Comparison of ENCODE assay signal across 26 cellular contexts in the genomic region with DNA sequence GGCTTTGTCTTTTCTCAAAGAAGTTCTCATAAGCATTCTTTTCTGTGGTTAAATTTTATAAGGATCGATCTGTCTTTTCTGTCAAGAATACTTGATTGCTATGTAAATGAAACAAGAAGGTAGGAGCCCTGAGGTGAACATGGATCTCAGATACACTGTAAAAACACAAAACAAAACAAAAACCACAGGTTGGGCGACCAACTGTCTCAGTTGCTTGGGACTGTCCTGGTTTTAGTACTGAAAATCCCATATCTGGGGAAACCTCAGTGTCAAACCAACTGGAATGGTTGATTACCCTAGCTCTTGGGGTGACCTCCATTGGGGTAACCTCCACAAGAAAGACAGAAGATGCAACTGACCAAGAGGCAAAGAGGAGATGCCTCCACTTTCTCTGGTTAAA. TPM values are rescaled to one million over a fixed set of nuclear protein-coding genes. Genes with fewer than 3 reads are reported as not detected.
"Had no signal": no experiment of that assay in that cellular context is flagged by ENCODE, and none has a peak within 500 bp of the region (broad histone marks: within the 10 kb centered on the region; RNA-seq: fewer than 3 reads in every experiment).

No MANE protein-coding gene starts in this region.

- H3K36me3 ChIP-seq: left lung, lower lobe of right lung, ovary, right atrium auricular region, right lobe of liver, stomach, thyroid gland, transverse colon, upper lobe of left lung, vagina had no signal

- H3K9me3 ChIP-seq: left lung, lower lobe of right lung, ovary, right atrium auricular region, right lobe of liver, stomach, testis, thyroid gland, transverse colon, upper lobe of left lung, vagina had no signal

- FAIRE-seq: islet of Langerhans, kidney had no signal

- H3K27ac ChIP-seq: left lung, lower lobe of right lung, ovary, stomach, testis, thyroid gland, transverse colon, upper lobe of left lung, vagina had no signal

- H3K27me3 ChIP-seq: left lung, ovary, right atrium auricular region, right lobe of liver, stomach, testis, thyroid gland, transverse colon, upper lobe of left lung, vagina had no signal

- H3K4me3 ChIP-seq: left lung, lower lobe of right lung, ovary, right atrium auricular region, right lobe of liver, smooth muscle cell, stomach, testis, thyroid gland, transverse colon, upper lobe of left lung, vagina had no signal

- DNase-seq: immature natural killer cell; kidney; left colon; left lung; lower lobe of right lung; mammary epithelial cell; mesenchymal stem cell; naive B cell; natural killer cell; ovary; right lobe of liver; stimulated activated CD4-positive, alpha-beta T cell treated with anti-CD3 and anti-CD28 coated beads, Interleukin-1b, Interleukin-23, amount 100 ng/mL, for 48 hours; stimulated activated CD4-positive, alpha-beta T cell treated with anti-CD3 and anti-CD28 coated beads, Interleukin-2, amount 100 ng/mL, for 48 hours; stimulated activated CD4-positive, alpha-beta T cell treated with anti-CD3 and anti-CD28 coated beads, Interleukin-4, amount 100 ng/mL, for 4 hours; stimulated activated naive B cell treated with anti-CD40 and anti-IgM and Interleukin-4, amounts not matched to agents 10 μg/mL and 1 μg/mL and 100 μg/mL, for 72 hours; stimulated activated naive CD8-positive, alpha-beta T cell treated with anti-CD3 and anti-CD28 coated beads, Interleukin-15, Interleukin-2, amounts not matched to agents 100 U/mL and 50 U/mL, for 24 hours; stomach; testis; thyroid gland; transverse colon; upper lobe of left lung had no signal

- H3K4me1 ChIP-seq: left lung, testis, thyroid gland, vagina had no signal

- ATAC-seq: left colon; natural killer cell; stimulated activated naive B cell treated with anti-CD40 and anti-IgM and Interleukin-4, amounts not matched to agents 10 μg/mL and 1 μg/mL and 100 μg/mL, for 72 hours; stimulated activated naive CD8-positive, alpha-beta T cell treated with anti-CD3 and anti-CD28 coated beads, Interleukin-15, Interleukin-2, amounts not matched to agents 100 U/mL and 50 U/mL, for 24 hours had no signal

RNA-seq across cellular contexts. Expression of a gene that starts 55.8 kb away (rescaled TPM):
- total RNA-seq: mononuclear cell had no signal
- polyA plus RNA-seq: immature natural killer cell had no signal
